In genomic region chr1:179003474-179004066, GRCh38 we compare ENCODE assay signal across 16 cellular contexts. TPM values are rescaled to one million over a fixed set of nuclear protein-coding genes. Genes with fewer than 3 reads are reported as not detected.
DNase-seq lines count a peak whose midpoint lies in the region; ATAC-seq and TF ChIP-seq lines count a peak whose summit lies in the region.
"Had no signal": no experiment of that assay in that cellular context is flagged by ENCODE, and none has a peak within 500 bp of the region (broad histone marks: within the 10 kb centered on the region; RNA-seq: fewer than 3 reads in every experiment).

No MANE protein-coding gene starts in this region.

- H4K8ac ChIP-seq in neuronal stem cell (ENCODE audit: low read depth, low read length), result no peak overlapping the region

- H3K23ac ChIP-seq in neuronal stem cell (ENCODE audit: low read depth, low read length, poor library complexity), result no peak overlapping the region

- ATAC-seq in PC-3, result no peak
- no peak for ATAC-seq in GM18867 (IDR thresholded peaks at IDR 0.05; ENCODE audit: unreplicated experiment)

- no peak overlapping the region for H3K18ac ChIP-seq in neuronal stem cell (ENCODE audit: low read length)

- no TSS peak for BruUV-seq in PC-3 (replicated peaks; lab: Mats Ljungman, UMichigan)

- no peaks in the 10 kb centered on the region for H3K9me2 ChIP-seq in PC-3 (replicated peaks; ENCODE audit: low read length)
- no peaks in the 10 kb centered on the region for H3K9me2 ChIP-seq in hepatocyte (replicated peaks; ENCODE audit: insufficient read depth)

- intact Hi-C loops in PC-3 (cut with micrococcal nuclease), result loop anchor here (1.0 kb wide), 1 partner anchor 229 kb away; no protein-coding TSS in a partner anchor

- no peak overlapping the region for H3K9ac ChIP-seq in PC-3 (ENCODE audit: low read length)
- H3K9ac ChIP-seq in neuronal stem cell (ENCODE audit: low read depth, low read length, poor library complexity), result no peak overlapping the region

- no peak overlapping the region for H2BK5ac ChIP-seq in neuronal stem cell (ENCODE audit: low read length)

- no peaks in the 10 kb centered on the region for H3K36me3 ChIP-seq in PC-3 (ENCODE audit: low read depth, low read length)
- H3K36me3 ChIP-seq in hepatocyte (replicated peaks; ENCODE audit: insufficient read depth, low read depth), result no peaks in the 10 kb centered on the region
- no peaks in the 10 kb centered on the region for H3K36me3 ChIP-seq in neuronal stem cell (replicated peaks in 1 of 2; ENCODE audit: control insufficient read depth in 2 of 2, insufficient read depth in 2 of 2, low read length in 2 of 2)
- H3K36me3 ChIP-seq: sigmoid colon had no signal

- H2BK12ac ChIP-seq in neuronal stem cell (ENCODE audit: low read length), result no peak overlapping the region

- H2BK120ac ChIP-seq in neuronal stem cell (ENCODE audit: low read depth, low read length), result no peak overlapping the region

- no peak overlapping the region for H3K27ac ChIP-seq in PC-3 (ENCODE audit: low read length)
- H3K27ac ChIP-seq in hepatocyte, result peak overlapping the region; percentile 40
- H3K27ac ChIP-seq in neuronal stem cell (replicated peaks; ENCODE audit: low read length), result no peak overlapping the region
- H3K27ac ChIP-seq: body of pancreas, coronary artery, foreskin keratinocyte, sigmoid colon had no signal

- H2AFZ ChIP-seq in PC-3 (ENCODE audit: low read length) (peak overlapping the region; percentile 85; the same call in 1 of the 2 replicates), hepatocyte (no peak overlapping the region), neuronal stem cell (ENCODE audit: low read length) (peak overlapping the region; percentile 95)

- no peak overlapping the region for H3K4ac ChIP-seq in neuronal stem cell (ENCODE audit: low read length)

- H3K79me2 ChIP-seq in PC-3 (ENCODE audit: low read length) (no peaks in the 10 kb centered on the region), hepatocyte (no peaks in the 10 kb centered on the region)

- no peak overlapping the region for H3K4me2 ChIP-seq in PC-3 (ENCODE audit: low read length)
- H3K4me2 ChIP-seq in hepatocyte, result no peak overlapping the region
- H3K4me2 ChIP-seq in neuronal stem cell (ENCODE audit: insufficient read depth, low read length, poor library complexity, severe bottlenecking), result no peak overlapping the region

- H3K14ac ChIP-seq in neuronal stem cell (ENCODE audit: low read length), result no peak overlapping the region

- H3K79me1 ChIP-seq in neuronal stem cell (ENCODE audit: low read depth, low read length), result no peaks in the 10 kb centered on the region

- H4K20me1 ChIP-seq in PC-3 (ENCODE audit: low read length), result no peaks in the 10 kb centered on the region
- no peaks in the 10 kb centered on the region for H4K20me1 ChIP-seq in hepatocyte (ENCODE audit: insufficient read depth, poor library complexity, severe bottlenecking)

- no peak overlapping the region for H4K91ac ChIP-seq in neuronal stem cell (ENCODE audit: low read depth, low read length, poor library complexity)

- H3K4me1 ChIP-seq in PC-3 (ENCODE audit: insufficient read depth, low read length), result 0 out of 2 replicates have a peak, but pooled peaks cover 11% of the 10 kb centered on the region
- H3K4me1 ChIP-seq in hepatocyte (ENCODE audit: insufficient read depth), result peaks cover 5% of the 10 kb centered on the region
- H3K4me1 ChIP-seq in neuronal stem cell (ENCODE audit: control insufficient read depth in 2 of 2, insufficient read depth in 1 of 2, low read depth in 1 of 2, low read length in 2 of 2), result peaks cover 0 to 8% of the 10 kb centered on the region in 2 donors
- H3K4me1 ChIP-seq: foreskin keratinocyte had no signal

- no peaks in the 10 kb centered on the region for H3K27me3 ChIP-seq in PC-3 (ENCODE audit: low read length)
- no peaks in the 10 kb centered on the region for H3K27me3 ChIP-seq in hepatocyte
- peaks cover 0 to 17% (median 0%) of the 10 kb centered on the region in 3 experiments for H3K27me3 ChIP-seq in neuronal stem cell (ENCODE audit: control insufficient read depth in 3 of 3, insufficient read depth in 3 of 3, low read depth in 1 of 3, low read length in 3 of 3)
- H3K27me3 ChIP-seq: body of pancreas, foreskin keratinocyte, sigmoid colon had no signal

- H3F3A ChIP-seq in PC-3 (ENCODE audit: low read length, unreplicated experiment), result no peaks in the 10 kb centered on the region

- CTCF ChIA-PET in PC-3 (lab: Charles Lee), result interaction anchor here (0.6 to 1.5 kb wide), 3 partner anchors 49 to 471 kb away, joined by 3 to 5 read pairs (median 4); no protein-coding TSS in a partner anchor

- H2AK5ac ChIP-seq in neuronal stem cell (ENCODE audit: low read depth, low read length), result no peak overlapping the region

- H3K4me3 ChIP-seq in PC-3 (ENCODE audit: low read length) (no peak overlapping the region), hepatocyte (no peak overlapping the region), neuronal stem cell (ENCODE audit: low read length in 2 of 2) (no peak overlapping the region)
- H3K4me3 ChIP-seq: body of pancreas, GM12878 had no signal

- H2BK15ac ChIP-seq in neuronal stem cell (ENCODE audit: low read length), result no peak overlapping the region

- POLR2A ChIA-PET in PC-3 (lab: Charles Lee; ENCODE audit: unreplicated experiment), result no interaction called here

- peak; percentile 59 for DNase-seq in ELF-1 (ENCODE audit: low read depth, low spot score)
- peak; percentile 1 for DNase-seq in PC-3
- no peak for DNase-seq in hepatocyte (ENCODE audit: low spot score)
- DNase-seq in neuronal stem cell (ENCODE audit: low spot score), result no peak
- no peak for DNase-seq in cerebellar cortex (ENCODE audit: low spot score)
- DNase-seq in NK-92 treated with Interleukin-12 subunit alpha and Interleukin-12 subunit beta, amount 100 ng/mL, for 24 hours (lab: John Stamatoyannopoulos, UW), result no peak
- DNase-seq in NCI-H2196 (lab: John Stamatoyannopoulos, UW; ENCODE audit: unreplicated experiment), result no peak
- DNase-seq: foreskin keratinocyte, HCEC 1CT, NCI-H1092, NCI-H2107 had no signal

- WGBS in hepatocyte (ENCODE audit: low lambda C conversion rate, missing lambda C conversion rate), result 76% methylated on average over 8 of the region's 8 CpGs
- no CpG with 5 or more reads among the region's 8 CpGs for WGBS in neuronal stem cell (ENCODE audit: extremely low coverage in 2 of 2, insufficient read length in 2 of 2, insufficient replicate concordance in 1 of 2), 2 donors

- H3K9me3 ChIP-seq in PC-3 (ENCODE audit: low read length) (no peaks in the 10 kb centered on the region), hepatocyte (ENCODE audit: low read depth) (no peaks in the 10 kb centered on the region), neuronal stem cell (replicated peaks in 1 of 2; ENCODE audit: control insufficient read depth in 2 of 2, insufficient read depth in 1 of 2, low read depth in 1 of 2, low read length in 2 of 2) (no peaks in the 10 kb centered on the region)
- H3K9me3 ChIP-seq: body of pancreas, sigmoid colon had no signal

- TF ChIP-seq CTCF in PC-3 (conservative IDR thresholded peaks at IDR 0.05; ENCODE audit: low read depth, low read length), result no peak
- no peak for TF ChIP-seq CTCF in hepatocyte (IDR thresholded peaks at IDR 0.05; ENCODE audit: poor library complexity)

RNA-seq across cellular contexts. Expression of gene FAM20B, which starts 22.1 kb away (rescaled TPM):
- total RNA-seq in PC-3 (2014; rRNA removed), result 20.1 and 21.1 TPM in 2 replicates
- 26.0 and 37.6 TPM in 2 replicates for total RNA-seq in hepatocyte
- 8.2 and 9.2 TPM in 2 replicates for polyA plus RNA-seq in hepatocyte
- 19.0 TPM for polyA plus RNA-seq in neuronal stem cell (2013, experiment 1 of 2)
- 19.5 TPM for polyA plus RNA-seq in neuronal stem cell (2013, experiment 2 of 2)

Comparison
In these comparisons a context has a peak if more than half of its experiments do, and no peak if none do; other contexts are left out.
1. DNase-seq: peak in ELF-1 (single experiment) and PC-3 (single experiment); none in hepatocyte (single experiment), neuronal stem cell (single experiment), cerebellar cortex (single experiment), NK-92 treated with Interleukin-12 subunit alpha and Interleukin-12 subunit beta, amount 100 ng/mL, for 24 hours (single experiment) and NCI-H2196 (single experiment).